22 cellular contexts compared by ENCODE assay signal in genomic region chr3:195577645-195578177, GRCh38. TPM values are rescaled to one million over a fixed set of nuclear protein-coding genes. Genes with fewer than 3 reads are reported as not detected.
"Had no signal": no experiment of that assay in that cellular context is flagged by ENCODE, and none has a peak within 500 bp of the region (broad histone marks: within the 10 kb centered on the region; RNA-seq: fewer than 3 reads in every experiment).

No MANE protein-coding gene starts in this region.

- H3K27me3 ChIP-seq: brain microvascular endothelial cell, cardiac muscle cell had no signal

- H3K27me3 Mint-ChIP-seq: activated CD8-positive, alpha-beta T cell treated with anti-CD3 and anti-CD28 coated beads for 36 hours; activated naive CD8-positive, alpha-beta T cell treated with anti-CD3 and anti-CD28 coated beads for 36 hours had no signal

- H3K27ac ChIP-seq: brain microvascular endothelial cell, cardiac muscle cell, PC-9, WERI-Rb-1 had no signal

- H3K36me3 ChIP-seq: brain microvascular endothelial cell, cardiac muscle cell, WERI-Rb-1 had no signal

- H3K27ac Mint-ChIP-seq: activated CD8-positive, alpha-beta T cell treated with anti-CD3 and anti-CD28 coated beads for 36 hours; activated naive CD4-positive, alpha-beta T cell treated with anti-CD3 and anti-CD28 coated beads, Interleukin-2, amount 10 ng/mL, durations not matched to agents 7 days and 5 days; activated naive CD8-positive, alpha-beta T cell treated with anti-CD3 and anti-CD28 coated beads for 36 hours; activated T-cell treated with anti-CD3 and anti-CD28 coated beads, Interleukin-2, amount 50 U/mL, for 72 hours; activated T-helper 2 cell treated with anti-CD3 and anti-CD28 coated beads, Interferon-gamma antibody, Interleukin-2, Interleukin-4, amounts not matched to agents 10 μg/mL and 5 μg/mL and 100 μg/mL, durations not matched to agents 14 hours and 24 hours and 36 hours had no signal

- H2AFZ ChIP-seq: PC-9 had no signal

- H3K9me3 Mint-ChIP-seq: activated CD8-positive, alpha-beta T cell treated with anti-CD3 and anti-CD28 coated beads for 36 hours; activated naive CD4-positive, alpha-beta T cell treated with anti-CD3 and anti-CD28 coated beads, Interleukin-2, amount 10 ng/mL, durations not matched to agents 7 days and 5 days; activated naive CD8-positive, alpha-beta T cell treated with anti-CD3 and anti-CD28 coated beads for 36 hours; activated T-cell treated with anti-CD3 and anti-CD28 coated beads, Interleukin-2, amount 50 U/mL, for 72 hours; activated T-helper 2 cell treated with anti-CD3 and anti-CD28 coated beads, Interferon-gamma antibody, Interleukin-2, Interleukin-4, amounts not matched to agents 10 μg/mL and 5 μg/mL and 100 μg/mL, durations not matched to agents 14 hours and 24 hours and 36 hours had no signal

- H3K4me1 Mint-ChIP-seq: activated naive CD4-positive, alpha-beta T cell treated with anti-CD3 and anti-CD28 coated beads, Interleukin-2, amount 10 ng/mL, durations not matched to agents 7 days and 5 days had no signal

- H3K4me3 ChIP-seq: cardiac muscle cell, PC-9 had no signal

- H3K4me2 ChIP-seq: PC-9 had no signal

- ATAC-seq: activated CD4-positive, CD25-positive, alpha-beta regulatory T cell treated with anti-CD3 and anti-CD28 coated beads, Interleukin-2, amount 50 U/mL, for 24 hours; activated CD8-positive, alpha-beta T cell treated with anti-CD3 and anti-CD28 coated beads for 36 hours; activated T-cell treated with anti-CD3 and anti-CD28 coated beads, Interleukin-2, amount 50 U/mL, for 72 hours had no signal

- H3K4me3 Mint-ChIP-seq: activated CD8-positive, alpha-beta T cell treated with anti-CD3 and anti-CD28 coated beads for 36 hours; activated naive CD4-positive, alpha-beta T cell treated with anti-CD3 and anti-CD28 coated beads, Interleukin-2, amount 10 ng/mL, durations not matched to agents 7 days and 5 days; activated naive CD8-positive, alpha-beta T cell treated with anti-CD3 and anti-CD28 coated beads for 36 hours; activated T-cell treated with anti-CD3 and anti-CD28 coated beads, Interleukin-2, amount 50 U/mL, for 72 hours had no signal

- DNase-seq: activated CD4-positive, alpha-beta T cell treated with anti-CD3 and anti-CD28 coated beads for 4 hours; activated CD8-positive, alpha-beta memory T cell treated with anti-CD3 and anti-CD28 coated beads, Interleukin-2, amount 50 U/mL, for 4 hours; activated CD8-positive, alpha-beta T cell treated with anti-CD3 and anti-CD28 coated beads for 36 hours; activated gamma-delta T cell treated with Interleukin-2 at 50 U/mL for 16 hours; activated naive CD4-positive, alpha-beta T cell treated with anti-CD3 and anti-CD28 coated beads, Interleukin-2, amount 10 ng/mL, durations not matched to agents 7 days and 5 days; activated naive CD8-positive, alpha-beta T cell treated with anti-CD3 and anti-CD28 coated beads for 36 hours; activated T-cell treated with anti-CD3 and anti-CD28 coated beads, Interleukin-2, amount 50 U/mL, for 72 hours; brain microvascular endothelial cell; NCI-H1105 treated with DMSO at 0.1 percent for 48 hours; NCI-H1436 treated with DMSO at 0.1 percent for 48 hours; NCI-H187; NCI-H2081; NCI-H510A treated with DMSO at 0.1 percent for 48 hours; SHP77 treated with DMSO at 0.1 percent for 48 hours; T-helper 1 cell; WERI-Rb-1 had no signal

RNA-seq across cellular contexts. Expression of gene APOD, which starts 6.0 kb away (rescaled TPM):
- total RNA-seq: activated CD8-positive, alpha-beta T cell treated with anti-CD3 and anti-CD28 coated beads for 36 hours; activated naive CD8-positive, alpha-beta T cell treated with anti-CD3 and anti-CD28 coated beads for 36 hours; cardiac muscle cell; M059J; T-helper 2 cell treated with Interferon-gamma antibody and Interleukin-4, amounts not matched to agents 100 ng/mL and 5 ng/mL, for 36 hours had no signal
